ENCODE assay signal across 1 cellular context in the genomic region with DNA sequence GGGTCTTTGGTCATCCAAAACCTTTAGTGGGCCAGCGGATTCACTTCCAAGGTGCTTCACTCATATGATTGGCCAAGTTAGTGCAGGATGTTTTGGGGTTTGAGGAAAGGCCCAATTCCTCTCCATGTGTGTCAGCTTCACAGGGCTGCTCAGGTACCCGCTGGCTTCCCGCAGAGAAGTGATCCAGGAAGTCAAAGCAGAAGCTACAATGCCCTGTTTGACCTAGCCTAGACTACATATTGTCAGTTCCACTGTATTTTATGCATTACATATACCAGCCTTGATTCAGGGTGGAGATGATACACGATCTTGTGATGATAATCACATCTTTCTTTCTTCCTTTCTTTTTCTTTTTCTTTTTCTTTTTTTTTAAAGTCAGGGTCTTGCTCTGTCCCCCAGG.
TF ChIP-seq lines count a peak whose summit lies in the region.

No MANE protein-coding gene starts in this region.

TF ChIP-seq in IMR-90, 13 proteins besides CTCF, POLR2A, EP300 and RAD21:
- no peak for TF ChIP-seq FOS (IDR thresholded peaks at IDR 0.05; ENCODE audit: low read depth, low read length)
- no peak for TF ChIP-seq MAFK (IDR thresholded peaks at IDR 0.05; ENCODE audit: low read depth, low read length)
- TF ChIP-seq SMC3 (IDR thresholded peaks at IDR 0.05; ENCODE audit: low read depth, low read length) = no peak
- TF ChIP-seq CHD1 (IDR thresholded peaks at IDR 0.05; ENCODE audit: low read depth, low read length) = no peak
